Comparison of ENCODE assay signal across 26 cellular contexts in genomic region chr11:132728026-132728425, GRCh38.
"Had no signal": no experiment of that assay in that cellular context is flagged by ENCODE, and none has a peak within 500 bp of the region (broad histone marks: within the 10 kb centered on the region; RNA-seq: fewer than 3 reads in every experiment).

No MANE protein-coding gene starts in this region.

- DNase-seq: activated CD4-positive, alpha-beta T cell treated with anti-CD3 and anti-CD28 coated beads for 48 hours; activated CD4-positive, alpha-beta T cell treated with anti-CD3 and anti-CD28 coated beads, Interleukin-2, amount 50 U/mL, for 4 hours; activated CD4-positive, CD25-positive, alpha-beta regulatory T cell treated with anti-CD3 and anti-CD28 coated beads, Interleukin-2, amount 50 U/mL, for 72 hours; activated CD8-positive, alpha-beta memory T cell treated with anti-CD3 and anti-CD28 coated beads, Interleukin-2, amount 10 ng/mL, durations not matched to agents 7 days and 5 days; activated CD8-positive, alpha-beta T cell treated with anti-CD3 and anti-CD28 coated beads, Interleukin-2, amount 10 ng/mL, durations not matched to agents 7 days and 5 days; activated effector memory CD4-positive, alpha-beta T cell treated with Interleukin-2 at 50 U/mL for 16 hours; activated naive CD4-positive, alpha-beta T cell treated with Interleukin-2 at 50 U/mL for 16 hours; activated naive CD8-positive, alpha-beta T cell treated with anti-CD3 and anti-CD28 coated beads, Interleukin-2, amount 50 U/mL, for 24 hours; activated T-cell treated with anti-CD3 and anti-CD28 coated beads, Interleukin-2, amount 50 U/mL, for 24 hours; amniotic stem cell; body of pancreas; central memory CD4-positive, alpha-beta T cell; MM.1S; NCI-H1105 treated with DMSO at 0.1 percent for 48 hours; NCI-H1694 treated with DMSO at 0.1 percent for 48 hours; NCI-H2029 treated with DMSO at 0.1 percent for 48 hours; NCI-H2171; NCI-H2227 treated with DMSO at 0.1 percent for 48 hours; NCI-H446 treated with DMSO at 0.1 percent for 48 hours; NCI-H524 treated with DMSO at 0.1 percent for 48 hours; NK-92 treated with Interleukin-12 subunit alpha and Interleukin-12 subunit beta, amount 100 ng/mL, for 24 hours; OCI-M1; Right ventricle myocardium superior; RPMI8226; T-helper 17 cell; T-helper 9 cell had no signal
